Comparison of ENCODE assay signal across 8 cellular contexts in genomic region chr1:185567006-185567405, GRCh38.
DNase-seq lines count a peak whose midpoint lies in the region; ATAC-seq and TF ChIP-seq lines count a peak whose summit lies in the region.

No MANE protein-coding gene starts in this region.

- H3K9me3 Mint-ChIP-seq in activated T-cell treated with anti-CD3 and anti-CD28 coated beads, Interleukin-2, amount 50 U/mL, for 4 hours: peaks cover 3% of the 10 kb centered on the region
- H3K9me3 Mint-ChIP-seq in memory B cell: peaks cover 2% of the 10 kb centered on the region

- H3K27ac ChIP-seq in ascending aorta: no peak overlapping the region

- peaks cover 87% of the 10 kb centered on the region for H3K4me1 Mint-ChIP-seq in activated T-cell treated with anti-CD3 and anti-CD28 coated beads, Interleukin-2, amount 50 U/mL, for 4 hours (ENCODE audit: low read depth)
- peaks cover 19% of the 10 kb centered on the region for H3K4me1 Mint-ChIP-seq in memory B cell

- no peaks in the 10 kb centered on the region for H3K36me3 Mint-ChIP-seq in activated T-cell treated with anti-CD3 and anti-CD28 coated beads, Interleukin-2, amount 50 U/mL, for 4 hours (ENCODE audit: insufficient read depth)
- H3K36me3 Mint-ChIP-seq in memory B cell: no peaks in the 10 kb centered on the region

- H3K4me3 ChIP-seq in ascending aorta: no peak overlapping the region

- H3K4me1 ChIP-seq in ascending aorta: no peaks in the 10 kb centered on the region

- TF ChIP-seq CTCF in ascending aorta (IDR thresholded peaks at IDR 0.05): no peak

- no peaks in the 10 kb centered on the region for H3K9me3 ChIP-seq in ascending aorta

- H3K27me3 Mint-ChIP-seq in activated T-cell treated with anti-CD3 and anti-CD28 coated beads, Interleukin-2, amount 50 U/mL, for 4 hours (ENCODE audit: low read depth): no peaks in the 10 kb centered on the region
- no peaks in the 10 kb centered on the region for H3K27me3 Mint-ChIP-seq in memory B cell

- peak; percentile 56 for ATAC-seq in GM21717 (IDR thresholded peaks at IDR 0.05; ENCODE audit: unreplicated experiment)
- ATAC-seq in activated T-cell treated with anti-CD3 and anti-CD28 coated beads, Interleukin-2, amount 50 U/mL, for 4 hours: peak; percentile 77 to 80
- ATAC-seq in memory B cell (ENCODE audit: low read depth): peak; percentile 94
- ATAC-seq in HG03025 (IDR thresholded peaks at IDR 0.05; ENCODE audit: low FRiP score, unreplicated experiment): no peak

- H3K4me3 Mint-ChIP-seq in activated T-cell treated with anti-CD3 and anti-CD28 coated beads, Interleukin-2, amount 50 U/mL, for 4 hours: peak overlapping the region; percentile 17
- H3K4me3 Mint-ChIP-seq in memory B cell: peak overlapping the region; percentile 54

- H3K27ac Mint-ChIP-seq in memory B cell: peak overlapping the region; percentile 97

- DNase-seq in DMS153 treated with DMSO at 0.1 percent for 48 hours (lab: John Stamatoyannopoulos, UW; ENCODE audit: unreplicated experiment): peak; percentile 99
- DNase-seq in NCI-H2196 (lab: John Stamatoyannopoulos, UW; ENCODE audit: unreplicated experiment): peak; percentile 94
- peak; percentile 15 for DNase-seq in activated T-cell treated with anti-CD3 and anti-CD28 coated beads, Interleukin-2, amount 50 U/mL, for 4 hours
- peak in 1 of 2 donors; percentile 64 for DNase-seq in memory B cell (ENCODE audit: low spot score in 2 of 2)
- DNase-seq in ascending aorta (ENCODE audit: low spot score in 2 of 2): no peak
- no peak for DNase-seq in NCI-H2227 treated with DMSO at 0.1 percent for 48 hours (lab: John Stamatoyannopoulos, UW)

- H3K27me3 ChIP-seq in ascending aorta: no peaks in the 10 kb centered on the region

- intact Hi-C loops in ascending aorta (cut with DNase I): no loop called here

- H3K36me3 ChIP-seq in ascending aorta: no peaks in the 10 kb centered on the region

Comparison
In these comparisons a context has a peak if more than half of its experiments do, and no peak if none do; other contexts are left out.
1. DNase-seq: peak in DMS153 treated with DMSO at 0.1 percent for 48 hours (single experiment), NCI-H2196 (single experiment) and activated T-cell treated with anti-CD3 and anti-CD28 coated beads, Interleukin-2, amount 50 U/mL, for 4 hours (single experiment); none in ascending aorta (0 of 2) and NCI-H2227 treated with DMSO at 0.1 percent for 48 hours (single experiment).